ENCODE assay signal across 24 cellular contexts in the genomic region with DNA sequence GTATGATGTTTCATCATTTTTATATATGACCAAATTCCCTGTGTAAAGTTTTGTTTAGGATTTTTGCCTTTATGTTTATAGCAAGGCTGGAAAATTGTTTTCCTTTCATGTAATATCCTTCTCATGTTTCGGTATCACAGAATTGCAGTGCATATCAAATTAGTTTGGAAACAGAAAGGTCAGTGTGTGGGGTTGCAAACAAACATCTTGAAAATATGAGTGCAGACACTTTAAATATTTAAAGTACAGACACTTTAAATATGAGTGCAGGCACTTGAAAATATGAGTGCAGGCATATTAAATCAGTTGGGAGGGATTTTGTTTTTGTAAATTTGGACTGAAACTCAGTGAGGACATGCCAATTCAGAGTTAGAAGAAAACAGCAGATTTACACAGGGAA. TPM values are rescaled to one million over a fixed set of nuclear protein-coding genes. Genes with fewer than 3 reads are reported as not detected.
DNase-seq lines count a peak whose midpoint lies in the region; ATAC-seq and TF ChIP-seq lines count a peak whose summit lies in the region.
"Had no signal": no experiment of that assay in that cellular context is flagged by ENCODE, and none has a peak within 500 bp of the region (broad histone marks: within the 10 kb centered on the region; RNA-seq: fewer than 3 reads in every experiment).

No MANE protein-coding gene starts in this region.

- no peak overlapping the region for H3K4me3 ChIP-seq in neutrophil (ENCODE audit: low read depth in 1 of 2, low read length in 1 of 2)
- H3K4me3 ChIP-seq in spleen = no peak overlapping the region
- H3K4me3 ChIP-seq: A549; BLaER1 treated with 17β-estradiol and CSF1 and Interleukin-3, amounts not matched to agents 10 nM and 100 nM; GM23338 had no signal

- no peak for TF ChIP-seq POLR2A in spleen (IDR thresholded peaks at IDR 0.05)

- no peaks in the 10 kb centered on the region for H3K27me3 ChIP-seq in neutrophil
- peaks cover 0 to 67% (median 16%) of the 10 kb centered on the region in 7 donors for H3K27me3 ChIP-seq in spleen (replicated peaks in 1 of 7)
- H3K27me3 ChIP-seq: BLaER1 treated with 17β-estradiol and CSF1 and Interleukin-3, amounts not matched to agents 10 nM and 100 nM had no signal

- H3K4me1 ChIP-seq in neutrophil (ENCODE audit: control insufficient read depth in 1 of 2, insufficient read depth in 1 of 2, low read depth in 1 of 2, low read length in 1 of 2) (peaks cover 45 to 63% of the 10 kb centered on the region in 2 experiments), spleen (peaks cover 0 to 12% (median 0%) of the 10 kb centered on the region in 6 donors)
- H3K4me1 ChIP-seq: A549, BE2C had no signal

- DNase-seq in DMS79 treated with DMSO at 0.1 percent for 48 hours (lab: John Stamatoyannopoulos, UW) (peak; percentile 23), DMS79 (lab: John Stamatoyannopoulos, UW) (no peak), NCI-H510A treated with DMSO at 0.1 percent for 48 hours (lab: John Stamatoyannopoulos, UW) (peak; percentile 13), NCI-H510A (lab: John Stamatoyannopoulos, UW) (no peak), spleen (no peak)
- DNase-seq: 8988T; ACHN; BE2C; CD4-positive, alpha-beta T cell; CD8-positive, alpha-beta memory T cell; DMS 273 treated with DMSO at 0.1 percent for 48 hours; GF-D8; H9; HFFc6 had no signal

- H3K9me3 ChIP-seq in neutrophil (no peaks in the 10 kb centered on the region), spleen (no peaks in the 10 kb centered on the region)
- H3K9me3 ChIP-seq: A549; BE2C; BLaER1 treated with 17β-estradiol and CSF1 and Interleukin-3, amounts not matched to agents 10 nM and 100 nM had no signal

- no peaks in the 10 kb centered on the region for H3K36me3 ChIP-seq in neutrophil
- H3K36me3 ChIP-seq in spleen = no peaks in the 10 kb centered on the region
- H3K36me3 ChIP-seq: BE2C; BLaER1 treated with 17β-estradiol and CSF1 and Interleukin-3, amounts not matched to agents 10 nM and 100 nM had no signal

- 40 to 78% (median 72%) methylated on average over 1 of the region's 1 CpG for WGBS in spleen, 5 donors

- TF ChIP-seq CTCF in neutrophil (IDR thresholded peaks at IDR 0.05) (no peak), spleen (IDR thresholded peaks at IDR 0.05 in 8 of 11, conservative IDR thresholded peaks at IDR 0.05 in 3 of 11) (no peak)

- ATAC-seq in HG02571 (IDR thresholded peaks at IDR 0.05; ENCODE audit: unreplicated experiment) = no peak
- ATAC-seq: A549, GM23338, HCT116 had no signal

- intact Hi-C loops in spleen (cut with DNase I; ENCODE audit: low total_unique reads) = no loop called here

- H3K27ac ChIP-seq in neutrophil (peak overlapping the region; percentile 7), spleen (no peak overlapping the region)
- H3K27ac ChIP-seq: A549; BLaER1 treated with 17β-estradiol and CSF1 and Interleukin-3, amounts not matched to agents 10 nM and 100 nM had no signal

RNA-seq across cellular contexts. Expression of a gene that starts 6.5 kb away (rescaled TPM):
- 10 to 100 TPM in 3 of 7 donors, 1 to 10 TPM in 4; 2.9 to 26.9 (median 9.0) TPM for total RNA-seq in spleen
- polyA plus RNA-seq in spleen = 10 to 100 TPM in 1 of 3 donors, 1 to 10 TPM in 2; 5.1 to 11.9 (median 8.4) TPM
- total RNA-seq: CD4-positive, alpha-beta T cell; CD8-positive, alpha-beta memory T cell; Daoy; G401; GM23338; H9 had no signal
- polyA plus RNA-seq: CD8-positive, alpha-beta memory T cell; GM23338 had no signal

RNA-seq across cellular contexts. Expression of a gene that starts 26.7 kb away (rescaled TPM):
- total RNA-seq in spleen = not detected
- not detected for polyA plus RNA-seq in spleen
- total RNA-seq: CD4-positive, alpha-beta T cell; CD8-positive, alpha-beta memory T cell; Daoy; G401; GM23338; H4; H9; HFFc6 had no signal
- polyA plus RNA-seq: A549; CD14-positive monocyte; CD8-positive, alpha-beta memory T cell; GM23338 had no signal

RNA-seq across cellular contexts. Expression of a gene that starts 41.0 kb away (rescaled TPM):
- total RNA-seq in spleen = under 1 TPM in 1 of 7 donors, not detected in 6; 0.72 TPM
- polyA plus RNA-seq in spleen = not detected
- total RNA-seq: CD4-positive, alpha-beta T cell; CD8-positive, alpha-beta memory T cell; Daoy; G401; H4; HFFc6 had no signal
- polyA plus RNA-seq: A549; CD14-positive monocyte; CD8-positive, alpha-beta memory T cell had no signal

RNA-seq across cellular contexts. Expression of a gene that starts 58.8 kb away (rescaled TPM):
- total RNA-seq in spleen = not detected
- under 1 TPM in 2 of 3 donors, not detected in 1; 0.05 to 0.09 TPM for polyA plus RNA-seq in spleen
- total RNA-seq: CD4-positive, alpha-beta T cell; CD8-positive, alpha-beta memory T cell; Daoy; G401; H4; HFFc6 had no signal
- polyA plus RNA-seq: A549; CD14-positive monocyte; CD8-positive, alpha-beta memory T cell had no signal

Comparison
In these comparisons a context has a peak if more than half of its experiments do, and no peak if none do; other contexts are left out.
1. DNase-seq: peak in DMS79 treated with DMSO at 0.1 percent for 48 hours (single experiment) and NCI-H510A treated with DMSO at 0.1 percent for 48 hours (single experiment); none in DMS79 (single experiment), NCI-H510A (single experiment) and spleen (single experiment).